19 cellular contexts compared by ENCODE assay signal in genomic region chr3:79329154-79329553, GRCh38.
DNase-seq lines count a peak whose midpoint lies in the region; ATAC-seq and TF ChIP-seq lines count a peak whose summit lies in the region.
"Had no signal": no experiment of that assay in that cellular context is flagged by ENCODE, and none has a peak within 500 bp of the region (broad histone marks: within the 10 kb centered on the region; RNA-seq: fewer than 3 reads in every experiment).

No MANE protein-coding gene starts in this region.

- H3K27me3 Mint-ChIP-seq in activated CD8-positive, alpha-beta T cell treated with anti-CD3 and anti-CD28 coated beads for 36 hours = no peaks in the 10 kb centered on the region
- H3K27me3 Mint-ChIP-seq: activated naive CD8-positive, alpha-beta T cell; CD4-positive, alpha-beta T cell; natural killer cell treated with Interleukin-12 subunit alpha and Interleukin-12 subunit beta and Interleukin-15 and Interleukin-18, amount 100 ng/mL, for 72 hours; T-cell had no signal

- ATAC-seq in GM18873 (IDR thresholded peaks at IDR 0.05; ENCODE audit: low FRiP score, unreplicated experiment) = no peak
- ATAC-seq in activated CD8-positive, alpha-beta T cell treated with anti-CD3 and anti-CD28 coated beads for 36 hours = no peak
- ATAC-seq: natural killer cell treated with Interleukin-12 subunit alpha and Interleukin-12 subunit beta and Interleukin-15 and Interleukin-18, amount 100 ng/mL, for 72 hours; Panc1; T-cell had no signal

- CTCF ChIA-PET in activated CD8-positive, alpha-beta T cell treated with anti-CD3 and anti-CD28 coated beads for 36 hours (lab: Charles Lee) = no interaction called here

- H3K4me3 Mint-ChIP-seq in activated CD8-positive, alpha-beta T cell treated with anti-CD3 and anti-CD28 coated beads for 36 hours = no peak overlapping the region
- H3K4me3 Mint-ChIP-seq: activated naive CD8-positive, alpha-beta T cell; CD4-positive, alpha-beta T cell; natural killer cell treated with Interleukin-12 subunit alpha and Interleukin-12 subunit beta and Interleukin-15 and Interleukin-18, amount 100 ng/mL, for 72 hours; T-cell had no signal

- intact Hi-C loops in activated CD8-positive, alpha-beta T cell treated with anti-CD3 and anti-CD28 coated beads for 36 hours (cut with micrococcal nuclease) = no loop called here

- POLR2A ChIA-PET in activated CD8-positive, alpha-beta T cell treated with anti-CD3 and anti-CD28 coated beads for 36 hours (lab: Charles Lee) = no interaction called here

- no peak overlapping the region for H3K27ac Mint-ChIP-seq in activated CD8-positive, alpha-beta T cell treated with anti-CD3 and anti-CD28 coated beads for 36 hours
- H3K27ac Mint-ChIP-seq: activated naive CD8-positive, alpha-beta T cell; CD4-positive, alpha-beta T cell; natural killer cell treated with Interleukin-12 subunit alpha and Interleukin-12 subunit beta and Interleukin-15 and Interleukin-18, amount 100 ng/mL, for 72 hours; T-cell had no signal

- no peaks in the 10 kb centered on the region for H3K4me1 Mint-ChIP-seq in activated CD8-positive, alpha-beta T cell treated with anti-CD3 and anti-CD28 coated beads for 36 hours (ENCODE audit: low read depth)
- H3K4me1 Mint-ChIP-seq: T-cell had no signal

- TF ChIP-seq CTCF in fibroblast of mammary gland (conservative IDR thresholded peaks at IDR 0.05; ENCODE audit: control insufficient read depth, insufficient read depth, low read depth, low read length) = no peak
- no peak for TF ChIP-seq CTCF in retinal pigment epithelial cell (conservative IDR thresholded peaks at IDR 0.05; ENCODE audit: low read depth, low read length)
- no peak for TF ChIP-seq CTCF in activated CD8-positive, alpha-beta T cell treated with anti-CD3 and anti-CD28 coated beads for 36 hours (IDR thresholded peaks at IDR 0.05)

- H3K36me3 Mint-ChIP-seq in activated CD8-positive, alpha-beta T cell treated with anti-CD3 and anti-CD28 coated beads for 36 hours (ENCODE audit: low read depth) = no peaks in the 10 kb centered on the region
- H3K36me3 Mint-ChIP-seq: activated naive CD8-positive, alpha-beta T cell; natural killer cell treated with Interleukin-12 subunit alpha and Interleukin-12 subunit beta and Interleukin-15 and Interleukin-18, amount 100 ng/mL, for 72 hours; T-cell had no signal

- H3K4me3 ChIP-seq in fibroblast of mammary gland (ENCODE audit: control insufficient read depth, low read depth, low read length) (no peak overlapping the region), retinal pigment epithelial cell (ENCODE audit: low read length) (no peak overlapping the region)
- H3K4me3 ChIP-seq: tibial nerve had no signal

- DNase-seq in DMS153 (lab: John Stamatoyannopoulos, UW) (peak; percentile 44), DMS153 treated with DMSO at 0.1 percent for 48 hours (lab: John Stamatoyannopoulos, UW; ENCODE audit: unreplicated experiment) (no peak), NCI-H446 treated with DMSO at 0.1 percent for 48 hours (lab: John Stamatoyannopoulos, UW) (peak; percentile 56), fibroblast of mammary gland (ENCODE audit: low read depth) (peak; percentile 63), retinal pigment epithelial cell (ENCODE audit: low read depth) (peak; percentile 2)
- no peak for DNase-seq in activated CD8-positive, alpha-beta memory T cell treated with anti-CD3 and anti-CD28 coated beads, Interleukin-2, amount 50 U/mL, for 48 hours
- DNase-seq in activated CD8-positive, alpha-beta T cell treated with anti-CD3 and anti-CD28 coated beads for 36 hours = no peak
- DNase-seq: 8988T; activated CD4-positive, alpha-beta T cell treated with anti-CD3 and anti-CD28 coated beads for 1 hour; CD4-positive, alpha-beta T cell; NCI-H1048; retina; stimulated activated CD4-positive, alpha-beta T cell treated with anti-CD3 and anti-CD28 coated beads, Interleukin-1b, Interleukin-23, amount 100 ng/mL, for 48 hours; T-cell had no signal

- H3K9me3 Mint-ChIP-seq in activated CD8-positive, alpha-beta T cell treated with anti-CD3 and anti-CD28 coated beads for 36 hours = peaks cover 2% of the 10 kb centered on the region

Comparison
In these comparisons a context has a peak if more than half of its experiments do, and no peak if none do; other contexts are left out.
1. DNase-seq: peak in DMS153 (single experiment), NCI-H446 treated with DMSO at 0.1 percent for 48 hours (single experiment), fibroblast of mammary gland (single experiment) and retinal pigment epithelial cell (single experiment); none in DMS153 treated with DMSO at 0.1 percent for 48 hours (single experiment), activated CD8-positive, alpha-beta memory T cell treated with anti-CD3 and anti-CD28 coated beads, Interleukin-2, amount 50 U/mL, for 48 hours (single experiment) and activated CD8-positive, alpha-beta T cell treated with anti-CD3 and anti-CD28 coated beads for 36 hours (single experiment).